Comparison of ENCODE assay signal across 12 cellular contexts in genomic region chr17:49338883-49339282, GRCh38. TPM values are rescaled to one million over a fixed set of nuclear protein-coding genes. Genes with fewer than 3 reads are reported as not detected.
DNase-seq lines count a peak whose midpoint lies in the region; ATAC-seq and TF ChIP-seq lines count a peak whose summit lies in the region.
"Had no signal": no experiment of that assay in that cellular context is flagged by ENCODE, and none has a peak within 500 bp of the region (broad histone marks: within the 10 kb centered on the region; RNA-seq: fewer than 3 reads in every experiment).

No MANE protein-coding gene starts in this region.

- peak overlapping the region; percentile 0 for H3K4me3 Mint-ChIP-seq in activated T-cell treated with anti-CD3 and anti-CD28 coated beads, Interleukin-2, amount 50 U/mL, for 24 hours
- no peak overlapping the region for H3K4me3 Mint-ChIP-seq in WTC11
- peak overlapping the region; percentile 7 to 30 for H3K4me3 Mint-ChIP-seq in stimulated activated naive B cell treated with anti-CD40 and anti-IgM and Interleukin-4, amounts not matched to agents 10 μg/mL and 1 μg/mL and 100 μg/mL, for 72 hours

- H3K27ac Mint-ChIP-seq in activated T-cell treated with anti-CD3 and anti-CD28 coated beads, Interleukin-2, amount 50 U/mL, for 24 hours = peak overlapping the region; percentile 45
- H3K27ac Mint-ChIP-seq in WTC11 = peak overlapping the region; percentile 74
- peak overlapping the region; percentile 63 for H3K27ac Mint-ChIP-seq in stimulated activated naive B cell treated with anti-CD40 and anti-IgM and Interleukin-4, amounts not matched to agents 10 μg/mL and 1 μg/mL and 100 μg/mL, for 72 hours

- TF ChIP-seq CTCF in WTC11 (IDR thresholded peaks at IDR 0.05) = no peak
- no peak for TF ChIP-seq CTCF in Peyer's patch (IDR thresholded peaks at IDR 0.05)

- H3K27me3 Mint-ChIP-seq in activated T-cell treated with anti-CD3 and anti-CD28 coated beads, Interleukin-2, amount 50 U/mL, for 24 hours = no peaks in the 10 kb centered on the region
- H3K27me3 Mint-ChIP-seq in WTC11 (ENCODE audit: low read depth) = no peaks in the 10 kb centered on the region
- H3K27me3 Mint-ChIP-seq in stimulated activated naive B cell treated with anti-CD40 and anti-IgM and Interleukin-4, amounts not matched to agents 10 μg/mL and 1 μg/mL and 100 μg/mL, for 72 hours = no peaks in the 10 kb centered on the region

- no peak for TF ChIP-seq POLR2A in Peyer's patch (IDR thresholded peaks at IDR 0.05)

- H3K27me3 ChIP-seq in Peyer's patch = no peaks in the 10 kb centered on the region
- H3K27me3 ChIP-seq: breast epithelium had no signal

- no peak for ATAC-seq in WTC11
- peak; percentile 30 to 40 for ATAC-seq in stimulated activated naive B cell treated with anti-CD40 and anti-IgM and Interleukin-4, amounts not matched to agents 10 μg/mL and 1 μg/mL and 100 μg/mL, for 72 hours (replicated peaks)

- no peaks in the 10 kb centered on the region for H3K36me3 Mint-ChIP-seq in activated T-cell treated with anti-CD3 and anti-CD28 coated beads, Interleukin-2, amount 50 U/mL, for 24 hours (ENCODE audit: low read depth)
- no peaks in the 10 kb centered on the region for H3K36me3 Mint-ChIP-seq in WTC11
- H3K36me3 Mint-ChIP-seq in stimulated activated naive B cell treated with anti-CD40 and anti-IgM and Interleukin-4, amounts not matched to agents 10 μg/mL and 1 μg/mL and 100 μg/mL, for 72 hours = peaks cover 2 to 5% of the 10 kb centered on the region in 2 donors

- H3K4me1 Mint-ChIP-seq in activated T-cell treated with anti-CD3 and anti-CD28 coated beads, Interleukin-2, amount 50 U/mL, for 24 hours (ENCODE audit: low read depth) = peaks cover 65% of the 10 kb centered on the region
- peaks cover 16% of the 10 kb centered on the region for H3K4me1 Mint-ChIP-seq in WTC11
- H3K4me1 Mint-ChIP-seq in stimulated activated naive B cell treated with anti-CD40 and anti-IgM and Interleukin-4, amounts not matched to agents 10 μg/mL and 1 μg/mL and 100 μg/mL, for 72 hours = peaks cover 33 to 69% of the 10 kb centered on the region in 2 donors

- no peak overlapping the region for H3K27ac ChIP-seq in Peyer's patch
- H3K27ac ChIP-seq: breast epithelium had no signal

- no peaks in the 10 kb centered on the region for H3K9me3 Mint-ChIP-seq in activated T-cell treated with anti-CD3 and anti-CD28 coated beads, Interleukin-2, amount 50 U/mL, for 24 hours
- peaks cover 1% of the 10 kb centered on the region for H3K9me3 Mint-ChIP-seq in WTC11
- no peaks in the 10 kb centered on the region for H3K9me3 Mint-ChIP-seq in stimulated activated naive B cell treated with anti-CD40 and anti-IgM and Interleukin-4, amounts not matched to agents 10 μg/mL and 1 μg/mL and 100 μg/mL, for 72 hours

- H3K4me1 ChIP-seq in Peyer's patch = peaks cover 0 to 22% (median 11%) of the 10 kb centered on the region in 4 donors
- H3K4me1 ChIP-seq: breast epithelium had no signal

- POLR2A ChIA-PET in WTC11 (lab: Charles Lee) = no interaction called here

- CTCF ChIA-PET in WTC11 (lab: Charles Lee) = interaction anchor here (0.7 to 1.4 kb wide), 4 partner anchors 29 to 219 kb away, joined by 3 to 8 read pairs (median 4); no protein-coding TSS in a partner anchor

- no peak overlapping the region for H3K4me3 ChIP-seq in Peyer's patch
- H3K4me3 ChIP-seq: breast epithelium had no signal

- no peak for DNase-seq in activated T-cell treated with anti-CD3 and anti-CD28 coated beads, Interleukin-2, amount 50 U/mL, for 24 hours
- no peak for DNase-seq in activated T-cell treated with anti-CD3 and anti-CD28 coated beads, Interleukin-2, amount 50 U/mL, for 1 hour
- DNase-seq in WTC11 (ENCODE audit: low spot score) = no peak
- DNase-seq in islet precursor cell = peak; percentile 57
- no peak for DNase-seq in stimulated activated naive B cell treated with anti-CD40 and anti-IgM and Interleukin-4, amounts not matched to agents 10 μg/mL and 1 μg/mL and 100 μg/mL, for 72 hours
- no peak for DNase-seq in DMS53 (lab: John Stamatoyannopoulos, UW)
- no peak for DNase-seq in NCI-H2107 treated with DMSO at 0.1 percent for 48 hours (lab: John Stamatoyannopoulos, UW; ENCODE audit: unreplicated experiment)
- no peak for DNase-seq in Peyer's patch
- DNase-seq: activated CD4-positive, alpha-beta T cell treated with anti-CD3 and anti-CD28 coated beads for 48 hours; activated effector memory CD4-positive, alpha-beta T cell treated with Interleukin-2 at 50 U/mL for 16 hours; NCI-H187 had no signal

- H3K36me3 ChIP-seq in Peyer's patch = no peaks in the 10 kb centered on the region
- H3K36me3 ChIP-seq: breast epithelium had no signal

- H3K9me3 ChIP-seq in Peyer's patch = no peaks in the 10 kb centered on the region
- H3K9me3 ChIP-seq: breast epithelium had no signal

TF ChIP-seq in WTC11, 78 proteins besides CTCF, POLR2A, EP300 and RAD21:
- no peak for TF ChIP-seq NFYB (CRISPR knock-in tag; conservative IDR thresholded peaks at IDR 0.05; ENCODE audit: low read depth)

RNA-seq across cellular contexts. Expression of gene ZNF652, which starts 23.2 kb away (rescaled TPM):
- total RNA-seq in WTC11 (2021) (40.8 to 46.0 TPM (median 44.2 TPM) in 3 replicates), Peyer's patch (10 to 100 TPM; 36.5 to 56.1 (median 42.5) TPM)
